ENCODE assay signal across 8 cellular contexts in the genomic region with DNA sequence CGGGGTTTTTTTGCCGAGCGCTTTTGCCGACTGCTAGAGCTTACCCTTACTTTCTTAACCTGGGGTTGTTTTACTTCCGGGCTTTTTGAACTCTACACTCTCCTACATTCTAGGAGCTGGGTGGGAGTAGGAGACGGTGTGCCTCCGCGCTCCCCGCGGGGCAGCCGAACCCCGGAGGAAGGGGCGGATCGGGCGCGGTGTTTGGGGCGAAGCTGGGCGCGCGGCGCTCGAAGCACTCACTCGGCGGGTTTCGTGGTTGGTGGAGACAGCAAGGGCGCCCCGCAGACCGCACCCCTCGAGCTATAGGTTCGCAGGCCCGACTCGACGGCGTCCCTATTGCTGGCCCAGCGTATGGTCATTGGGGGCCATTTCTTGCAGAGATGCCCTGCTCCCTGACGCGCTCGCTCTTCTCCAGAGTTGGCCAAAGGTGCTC. TPM values are rescaled to one million over a fixed set of nuclear protein-coding genes. Genes with fewer than 3 reads are reported as not detected.
DNase-seq lines count a peak whose midpoint lies in the region; ATAC-seq and TF ChIP-seq lines count a peak whose summit lies in the region.

No MANE protein-coding gene starts in this region.

- H3K36me3 ChIP-seq in SK-N-SH (replicated peaks in 1 of 2; ENCODE audit: control insufficient read depth in 1 of 2, insufficient read depth in 2 of 2, low read length in 1 of 2) = peaks cover 13 to 27% of the 10 kb centered on the region in 2 experiments

- H3F3A ChIP-seq in SK-N-SH (replicated peaks; ENCODE audit: insufficient read depth) = peaks cover 12% of the 10 kb centered on the region

- intact Hi-C loops in right cardiac atrium (cut with DNase I) = loop anchor here in 2 of 4 donors (2.0 to 5.0 kb wide), 2 partner anchors 38 to 40 kb away; no protein-coding TSS in a partner anchor
- intact Hi-C loops in sciatic nerve (cut with DNase I) = no loop called here

- peaks cover 4 to 7% of the 10 kb centered on the region in 2 experiments; a peak in 3 of 4 replicates for H3K4me1 ChIP-seq in SK-N-SH (ENCODE audit: control insufficient read depth in 1 of 2, insufficient read depth in 2 of 2, low read depth in 1 of 2, low read length in 1 of 2)
- no peaks in the 10 kb centered on the region for H3K4me1 ChIP-seq in right cardiac atrium (ENCODE audit: control insufficient read depth, insufficient read depth, low read length)

- H3K9me2 ChIP-seq in SK-N-SH = no peaks in the 10 kb centered on the region

- CTCF ChIA-PET in SK-N-SH (lab: Yijun Ruan, JAX) = interaction anchor here (0.6 to 1.6 kb wide), 10 partner anchors 10 to 437 kb away, joined by 3 to 6 read pairs (median 3); partner anchors contain the start of gene TCTN3

- DNase-seq in GF-D8 (lab: John Stamatoyannopoulos, UW) (peak; percentile 78), SK-N-SH (peak; percentile 89), right cardiac atrium (peak; percentile 73 to 86 (median 86)), sciatic nerve (ENCODE audit: low spot score) (peak; percentile 73), retina (no peak)
- peak; percentile 96 for DNase-seq in Jurkat, Clone E6-1 (ENCODE audit: low read depth, low spot score)
- DNase-seq in activated naive CD8-positive, alpha-beta T cell treated with anti-CD3 and anti-CD28 coated beads, Interleukin-2, amount 50 U/mL, for 16 hours (ENCODE audit: low read depth, low spot score) = peak; percentile 57

- TF ChIP-seq EP300 in SK-N-SH (IDR thresholded peaks at IDR 0.05; ENCODE audit: borderline replicate concordance in 1 of 2, low read depth in 1 of 2, low read length in 1 of 2) = no peak; a peak in 1 of 4 replicates

- H2AFZ ChIP-seq in SK-N-SH (ENCODE audit: low read depth) = peak overlapping the region; percentile 100

- H3K9me3 ChIP-seq in SK-N-SH = no peaks in the 10 kb centered on the region; the same call in 1 of the 2 replicates
- H3K9me3 ChIP-seq in right cardiac atrium (ENCODE audit: control insufficient read depth, low read length) = no peaks in the 10 kb centered on the region

- H3K27me3 ChIP-seq in SK-N-SH (ENCODE audit: insufficient read depth) (no peaks in the 10 kb centered on the region), right cardiac atrium (ENCODE audit: control insufficient read depth, insufficient read depth) (peaks cover 11% of the 10 kb centered on the region)

- peak overlapping the region; percentile 91 for H3K4me3 ChIP-seq in Jurkat, Clone E6-1 (ENCODE audit: low read length)
- H3K4me3 ChIP-seq in SK-N-SH (ENCODE audit: low read depth in 2 of 2, low read length in 1 of 2) (peak overlapping the region; percentile 77 to 85), right cardiac atrium (ENCODE audit: low read length) (peak overlapping the region; percentile 97)

- no peaks in the 10 kb centered on the region for H3K79me2 ChIP-seq in SK-N-SH (ENCODE audit: insufficient read depth)

- 2% methylated on average over 15 of the region's 38 CpGs for WGBS in SK-N-SH (ENCODE audit: low lambda C conversion rate)
- 1% methylated on average over 38 of the region's 38 CpGs for WGBS in right cardiac atrium

- H3K9ac ChIP-seq in SK-N-SH = peak overlapping the region; percentile 80

- TF ChIP-seq CTCF in SK-N-SH (IDR thresholded peaks at IDR 0.05) = no peak

- peak overlapping the region; percentile 74 for H3K4me2 ChIP-seq in SK-N-SH

- H3K27ac ChIP-seq in SK-N-SH (ENCODE audit: low read depth in 2 of 2, low read length in 1 of 2) = peak overlapping the region; percentile 89 to 99
- peak overlapping the region; percentile 100 for H3K27ac ChIP-seq in right cardiac atrium (ENCODE audit: low read length)

- TF ChIP-seq RAD21 in SK-N-SH (IDR thresholded peaks at IDR 0.05; ENCODE audit: low read length) = no peak

- ATAC-seq in GM21723 (IDR thresholded peaks at IDR 0.05; ENCODE audit: unreplicated experiment) (peak; percentile 62), right cardiac atrium (peak; percentile 86 to 93), sciatic nerve (peak; percentile 88)

- POLR2A ChIA-PET in SK-N-SH (lab: Yijun Ruan, JAX) = interaction anchor here (0.9 to 2.4 kb wide), 13 partner anchors 8 to 705 kb away, joined by 3 to 114 read pairs (median 6); partner anchors contain the start of genes CC2D2B, CCNJ and TCTN3

- H4K20me1 ChIP-seq in SK-N-SH (ENCODE audit: insufficient read depth) = no peaks in the 10 kb centered on the region

TF ChIP-seq in SK-N-SH, 30 proteins besides CTCF, POLR2A, EP300 and RAD21:
- TF ChIP-seq MAX (IDR thresholded peaks at IDR 0.05; ENCODE audit: low read depth) = peak; percentile 41; the same call in 1 of the 2 replicates
- TF ChIP-seq YY1 (IDR thresholded peaks at IDR 0.05; ENCODE audit: low read depth) = no peak; the same call in 1 of the 2 replicates
- TF ChIP-seq, protein P1, sequence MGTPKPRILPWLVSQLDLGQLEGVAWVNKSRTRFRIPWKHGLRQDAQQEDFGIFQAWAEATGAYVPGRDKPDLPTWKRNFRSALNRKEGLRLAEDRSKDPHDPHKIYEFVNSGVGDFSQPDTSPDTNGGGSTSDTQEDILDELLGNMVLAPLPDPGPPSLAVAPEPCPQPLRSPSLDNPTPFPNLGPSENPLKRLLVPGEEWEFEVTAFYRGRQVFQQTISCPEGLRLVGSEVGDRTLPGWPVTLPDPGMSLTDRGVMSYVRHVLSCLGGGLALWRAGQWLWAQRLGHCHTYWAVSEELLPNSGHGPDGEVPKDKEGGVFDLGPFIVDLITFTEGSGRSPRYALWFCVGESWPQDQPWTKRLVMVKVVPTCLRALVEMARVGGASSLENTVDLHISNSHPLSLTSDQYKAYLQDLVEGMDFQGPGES (IDR thresholded peaks at IDR 0.05; ENCODE audit: low read depth, low read length) = no peak
- TF ChIP-seq SIN3A (IDR thresholded peaks at IDR 0.05; ENCODE audit: borderline replicate concordance, low read depth, low read length) = 0 out of 2 replicates have a peak, but pooled peaks have one; percentile 38
- TF ChIP-seq GABPA (IDR thresholded peaks at IDR 0.05; ENCODE audit: low read depth) = peak; percentile 18; the same call in 1 of the 2 replicates
- TF ChIP-seq NRF1 (IDR thresholded peaks at IDR 0.05; ENCODE audit: low read depth, low read length) = no peak
- no peak for TF ChIP-seq GATA2 (CRISPR knock-in tag; IDR thresholded peaks at IDR 0.05)
- no peak for TF ChIP-seq TAF1 (IDR thresholded peaks at IDR 0.05; ENCODE audit: borderline replicate concordance, low read depth, low read length)
- TF ChIP-seq TCF12 (IDR thresholded peaks at IDR 0.05) = no peak
- no peak for TF ChIP-seq MXI1 (IDR thresholded peaks at IDR 0.05; ENCODE audit: low read depth, low read length)
- no peak for TF ChIP-seq TEAD4 (IDR thresholded peaks at IDR 0.05; ENCODE audit: borderline replicate concordance, insufficient read depth)
- peak; percentile 67; the same call in 1 of the 2 replicates for TF ChIP-seq POLR2AphosphoS5 (IDR thresholded peaks at IDR 0.05; ENCODE audit: low read depth, low read length)
- peak; percentile 27; the same call in 1 of the 2 replicates for TF ChIP-seq ELF1 (IDR thresholded peaks at IDR 0.05)

RNA-seq across cellular contexts. Expression of gene ZNF518A, which starts 0.2 kb away (rescaled TPM):
- polyA plus RNA-seq in Jurkat, Clone E6-1 (2012; ENCODE audit: insufficient read depth, insufficient read length) = 11.9 TPM
- polyA plus RNA-seq in SK-N-SH (2012; rRNA removed) = 1.7 and 2.4 TPM in 2 replicates
- 1.8 and 2.9 TPM in 2 replicates for polyA plus RNA-seq in SK-N-SH (2012; cell fraction: cytosol; rRNA removed)
- polyA plus RNA-seq in SK-N-SH (2012; cell fraction: nucleus; rRNA removed) = 5.3 and 11.1 TPM in 2 replicates
- 10 to 100 TPM; 13.2 to 13.7 (median 13.3) TPM for total RNA-seq in right cardiac atrium
- polyA plus RNA-seq in right cardiac atrium = 2.7 TPM
- 33.4 TPM for total RNA-seq in sciatic nerve
